ENCODE assay signal across 1 cellular context in the genomic region with DNA sequence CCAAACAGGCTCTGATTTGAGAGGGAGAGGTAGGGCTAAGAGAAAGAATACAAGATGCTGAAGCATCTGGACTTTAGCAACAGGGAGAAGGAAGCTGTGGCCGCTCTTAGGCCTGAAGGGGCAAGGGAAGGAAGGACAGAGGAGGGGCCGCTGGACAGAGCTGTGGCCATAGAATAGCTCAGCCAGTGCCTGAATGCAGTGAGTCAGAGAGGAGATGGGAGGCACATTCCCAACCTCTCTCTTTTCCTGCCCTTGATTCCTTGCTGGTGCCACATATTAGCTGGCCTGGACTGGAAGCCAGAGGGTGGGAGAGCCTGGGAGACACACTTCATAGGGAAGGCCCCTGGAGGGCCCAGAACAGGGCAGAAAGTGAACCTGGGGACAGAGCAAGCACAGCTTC.
TF ChIP-seq lines count a peak whose summit lies in the region.

No MANE protein-coding gene starts in this region.

TF ChIP-seq in IMR-90, 13 proteins besides CTCF, POLR2A, EP300 and RAD21:
- TF ChIP-seq MAZ (IDR thresholded peaks at IDR 0.05; ENCODE audit: borderline replicate concordance, low read depth, low read length) (no peak), BHLHE40 (IDR thresholded peaks at IDR 0.05; ENCODE audit: low read depth, low read length) (no peak), RCOR1 (IDR thresholded peaks at IDR 0.05; ENCODE audit: insufficient replicate concordance, low read length) (no peak), NFE2L2 (IDR thresholded peaks at IDR 0.05; ENCODE audit: low read depth, low read length) (no peak), FOS (IDR thresholded peaks at IDR 0.05; ENCODE audit: low read depth, low read length) (no peak), CHD1 (IDR thresholded peaks at IDR 0.05; ENCODE audit: low read depth, low read length) (no peak), MXI1 (IDR thresholded peaks at IDR 0.05; ENCODE audit: borderline replicate concordance, low read depth, low read length) (no peak)
- TF ChIP-seq, protein P1, sequence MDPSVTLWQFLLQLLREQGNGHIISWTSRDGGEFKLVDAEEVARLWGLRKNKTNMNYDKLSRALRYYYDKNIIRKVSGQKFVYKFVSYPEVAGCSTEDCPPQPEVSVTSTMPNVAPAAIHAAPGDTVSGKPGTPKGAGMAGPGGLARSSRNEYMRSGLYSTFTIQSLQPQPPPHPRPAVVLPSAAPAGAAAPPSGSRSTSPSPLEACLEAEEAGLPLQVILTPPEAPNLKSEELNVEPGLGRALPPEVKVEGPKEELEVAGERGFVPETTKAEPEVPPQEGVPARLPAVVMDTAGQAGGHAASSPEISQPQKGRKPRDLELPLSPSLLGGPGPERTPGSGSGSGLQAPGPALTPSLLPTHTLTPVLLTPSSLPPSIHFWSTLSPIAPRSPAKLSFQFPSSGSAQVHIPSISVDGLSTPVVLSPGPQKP (IDR thresholded peaks at IDR 0.05; ENCODE audit: borderline replicate concordance, low read depth, low read length): no peak
- TF ChIP-seq, protein P2, sequence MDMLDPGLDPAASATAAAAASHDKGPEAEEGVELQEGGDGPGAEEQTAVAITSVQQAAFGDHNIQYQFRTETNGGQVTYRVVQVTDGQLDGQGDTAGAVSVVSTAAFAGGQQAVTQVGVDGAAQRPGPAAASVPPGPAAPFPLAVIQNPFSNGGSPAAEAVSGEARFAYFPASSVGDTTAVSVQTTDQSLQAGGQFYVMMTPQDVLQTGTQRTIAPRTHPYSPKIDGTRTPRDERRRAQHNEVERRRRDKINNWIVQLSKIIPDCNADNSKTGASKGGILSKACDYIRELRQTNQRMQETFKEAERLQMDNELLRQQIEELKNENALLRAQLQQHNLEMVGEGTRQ (IDR thresholded peaks at IDR 0.05; ENCODE audit: low read depth, low read length): no peak
